ENCODE assay signal across 1 cellular context in genomic region chr12:7058163-7058845, GRCh38.
TF ChIP-seq lines count a peak whose summit lies in the region.

No MANE protein-coding gene starts in this region.

TF ChIP-seq in K562, 482 proteins besides CTCF, POLR2A, EP300 and RAD21 (continued from another document and continues in another):
- TF ChIP-seq ZBTB11 (CRISPR knock-in tag; IDR thresholded peaks at IDR 0.05) (peak in 1 of 3 experiments; percentile 70; a peak in 2 of 6 replicates), NCOA6 (IDR thresholded peaks at IDR 0.05) (no peak), ZNF232 (CRISPR knock-in tag; IDR thresholded peaks at IDR 0.05) (no peak), EHMT2 (IDR thresholded peaks at IDR 0.05) (no peak), HMGN3 (IDR thresholded peaks at IDR 0.05; ENCODE audit: borderline replicate concordance, extremely low read depth, insufficient read length, low read depth, low read length) (no peak), ZNF436 (CRISPR knock-in tag; IDR thresholded peaks at IDR 0.05) (no peak), ESRRA (IDR thresholded peaks at IDR 0.05; ENCODE audit: borderline replicate concordance, low read depth) (peak; percentile 75; the same call in 1 of the 2 replicates), STAT5A (IDR thresholded peaks at IDR 0.05; ENCODE audit: borderline replicate concordance, low read length) (no peak), ZNF551 (CRISPR knock-in tag; IDR thresholded peaks at IDR 0.05) (no peak), DLX4 (CRISPR knock-in tag; IDR thresholded peaks at IDR 0.05) (no peak), ZNF431 (CRISPR knock-in tag; IDR thresholded peaks at IDR 0.05) (no peak), HIVEP1 (CRISPR knock-in tag; IDR thresholded peaks at IDR 0.05) (peak; percentile 75; the same call in 1 of the 2 replicates), RERE (CRISPR knock-in tag; IDR thresholded peaks at IDR 0.05; ENCODE audit: borderline replicate concordance) (no peak), POLR2AphosphoS2 (IDR thresholded peaks at IDR 0.05; ENCODE audit: low read length) (no peak), HBP1 (CRISPR knock-in tag; IDR thresholded peaks at IDR 0.05) (no peak), HES1 (IDR thresholded peaks at IDR 0.05; ENCODE audit: low read depth) (peak; percentile 9; the same call in 1 of the 2 replicates), ZNF224 (CRISPR knock-in tag; IDR thresholded peaks at IDR 0.05) (no peak), CHD2 (IDR thresholded peaks at IDR 0.05; ENCODE audit: low read depth, low read length) (no peak), SRSF9 (IDR thresholded peaks at IDR 0.05; ENCODE audit: borderline replicate concordance, low read depth, low read length) (no peak), GMEB1 (CRISPR knock-in tag; IDR thresholded peaks at IDR 0.05) (peak; percentile 47; the same call in 1 of the 2 replicates), MAFG (tag; conservative IDR thresholded peaks at IDR 0.05) (no peak), ZNF384 (IDR thresholded peaks at IDR 0.05; ENCODE audit: low read depth, low read length) (no peak), CHD1 (IDR thresholded peaks at IDR 0.05; ENCODE audit: low read length) (no peak), CSDE1 (IDR thresholded peaks at IDR 0.05) (no peak), SPI1 (IDR thresholded peaks at IDR 0.05; ENCODE audit: borderline replicate concordance, low read depth, low read length) (peak; percentile 66), CTCFL (IDR thresholded peaks at IDR 0.05; ENCODE audit: borderline replicate concordance, insufficient read depth, low read depth, low read length, poor library complexity, severe bottlenecking) (no peak), ZNF408 (CRISPR knock-in tag; IDR thresholded peaks at IDR 0.05; ENCODE audit: low read depth) (no peak), ZC3H11A (IDR thresholded peaks at IDR 0.05; ENCODE audit: low read depth, low read length) (no peak), THRB (CRISPR knock-in tag; conservative IDR thresholded peaks at IDR 0.05) (no peak), TEAD1 (CRISPR knock-in tag; IDR thresholded peaks at IDR 0.05) (peak in 1 of 2 experiments; percentile 92; a peak in 2 of 4 replicates), ZBTB12 (CRISPR knock-in tag; IDR thresholded peaks at IDR 0.05) (peak; percentile 52; the same call in 1 of the 2 replicates), POLR2AphosphoS5 (IDR thresholded peaks at IDR 0.05; ENCODE audit: control insufficient read depth, insufficient read depth, low read depth, low read length) (no peak), NR2C1 (IDR thresholded peaks at IDR 0.05) (peak; percentile 30; the same call in 1 of the 2 replicates), NR2C1 (tag; IDR thresholded peaks at IDR 0.05) (peak; percentile 81), ZNF184 (CRISPR knock-in tag; IDR thresholded peaks at IDR 0.05) (no peak), EGR1 (conservative IDR thresholded peaks at IDR 0.05) (no peak), CEBPG (CRISPR knock-in tag; IDR thresholded peaks at IDR 0.05) (no peak), CEBPG (tag; conservative IDR thresholded peaks at IDR 0.05 in 1 of 2, IDR thresholded peaks at IDR 0.05 in 1 of 2) (no peak), ZNF699 (CRISPR knock-in tag; IDR thresholded peaks at IDR 0.05; ENCODE audit: insufficient replicate concordance) (no peak), CC2D1A (IDR thresholded peaks at IDR 0.05) (no peak), ELF2 (CRISPR knock-in tag; IDR thresholded peaks at IDR 0.05) (peak; percentile 57; the same call in 1 of the 2 replicates), SRSF7 (optimal IDR thresholded peaks at IDR 0.05; ENCODE audit: low read depth, low read length) (no peak), BCOR (IDR thresholded peaks at IDR 0.05) (no peak), RBM22 (IDR thresholded peaks at IDR 0.05; ENCODE audit: low read depth, low read length, poor library complexity, severe bottlenecking) (no peak), NFYB (IDR thresholded peaks at IDR 0.05; ENCODE audit: extremely low read depth, insufficient read length) (no peak), ZNF197 (CRISPR knock-in tag; IDR thresholded peaks at IDR 0.05; ENCODE audit: low read depth) (no peak; the same call in 1 of the 2 replicates), ZBTB7A (IDR thresholded peaks at IDR 0.05; ENCODE audit: borderline replicate concordance, control insufficient read depth, low read depth, low read length) (no peak), KAT2B (IDR thresholded peaks at IDR 0.05; ENCODE audit: low read depth, low read length) (no peak), ZNF282 (CRISPR knock-in tag; IDR thresholded peaks at IDR 0.05) (no peak), SMARCC2 (IDR thresholded peaks at IDR 0.05; ENCODE audit: low read depth) (no peak), TAL1 (IDR thresholded peaks at IDR 0.05) (no peak)
